ENCODE assay signal across 11 cellular contexts in genomic region chr7:30702200-30702599, GRCh38. TPM values are rescaled to one million over a fixed set of nuclear protein-coding genes. Genes with fewer than 3 reads are reported as not detected.
DNase-seq lines count a peak whose midpoint lies in the region; ATAC-seq and TF ChIP-seq lines count a peak whose summit lies in the region.
"Had no signal": no experiment of that assay in that cellular context is flagged by ENCODE, and none has a peak within 500 bp of the region (broad histone marks: within the 10 kb centered on the region; RNA-seq: fewer than 3 reads in every experiment).

No MANE protein-coding gene starts in this region.

- peak; percentile 55 for DNase-seq in activated CD4-positive, alpha-beta T cell treated with anti-CD3 and anti-CD28 coated beads for 36 hours
- no peak for DNase-seq in activated CD4-positive, alpha-beta T cell treated with anti-CD3 and anti-CD28 coated beads, Interleukin-2, amount 50 U/mL, for 4 hours
- DNase-seq in activated CD4-positive, alpha-beta T cell treated with anti-CD3 and anti-CD28 coated beads, Interleukin-2, amount 50 U/mL, for 1 hour, result peak; percentile 18
- DNase-seq in naive thymus-derived CD4-positive, alpha-beta T cell, result peak in 6 of 9 donors; percentile 18 to 53 (median 38)
- DNase-seq: foreskin melanocyte, NCI-H2171 treated with DMSO at 0.1 percent for 48 hours had no signal

- no peaks in the 10 kb centered on the region for H3K4me1 ChIP-seq in Loucy (ENCODE audit: insufficient read depth, low read length, poor library complexity, severe bottlenecking)
- H3K4me1 ChIP-seq in naive thymus-derived CD4-positive, alpha-beta T cell (ENCODE audit: control insufficient read depth in 2 of 2, insufficient read depth in 2 of 2, low read length in 2 of 2), result no peaks in the 10 kb centered on the region

- peak; percentile 73 for TF ChIP-seq CTCF in Loucy (conservative IDR thresholded peaks at IDR 0.05; ENCODE audit: low read length)

- no peaks in the 10 kb centered on the region for H3K27me3 ChIP-seq in Loucy (ENCODE audit: insufficient read depth, low read length, poor library complexity, severe bottlenecking)
- H3K27me3 ChIP-seq in naive thymus-derived CD4-positive, alpha-beta T cell (ENCODE audit: control insufficient read depth in 2 of 2, insufficient read depth in 2 of 2, low read length in 2 of 2), result no peaks in the 10 kb centered on the region

- no peak overlapping the region for H3K9ac ChIP-seq in Loucy (ENCODE audit: low read depth, low read length, poor library complexity, severe bottlenecking)

- H3K4me3 ChIP-seq in Loucy (ENCODE audit: low read length, poor library complexity, severe bottlenecking), result no peak overlapping the region
- H3K4me3 ChIP-seq in naive thymus-derived CD4-positive, alpha-beta T cell (ENCODE audit: low read length), result no peak overlapping the region

- H3K4me3 Mint-ChIP-seq in activated CD4-positive, alpha-beta T cell treated with anti-CD3 and anti-CD28 coated beads for 36 hours, result no peak overlapping the region
- H3K4me3 Mint-ChIP-seq in naive thymus-derived CD4-positive, alpha-beta T cell, result no peak overlapping the region

- H3K36me3 ChIP-seq in Loucy (ENCODE audit: insufficient read depth, low read length), result no peaks in the 10 kb centered on the region
- H3K36me3 ChIP-seq in naive thymus-derived CD4-positive, alpha-beta T cell (ENCODE audit: control insufficient read depth in 2 of 3, insufficient read depth in 3 of 3, low read length in 3 of 3), result no peaks in the 10 kb centered on the region

- H3K27ac Mint-ChIP-seq in activated CD4-positive, alpha-beta T cell treated with anti-CD3 and anti-CD28 coated beads for 36 hours, result no peak overlapping the region
- H3K27ac Mint-ChIP-seq in naive thymus-derived CD4-positive, alpha-beta T cell, result peak overlapping the region in 2 of 9 donors; percentile 53 to 62

- no peak overlapping the region for H3K4me2 ChIP-seq in Loucy (ENCODE audit: low read depth, low read length, poor library complexity, severe bottlenecking)

- H3K36me3 Mint-ChIP-seq in activated CD4-positive, alpha-beta T cell treated with anti-CD3 and anti-CD28 coated beads for 36 hours (ENCODE audit: low read depth), result no peaks in the 10 kb centered on the region
- H3K36me3 Mint-ChIP-seq in naive thymus-derived CD4-positive, alpha-beta T cell, result peaks cover 0 to 3% (median 0%) of the 10 kb centered on the region in 5 donors

- H3K9me3 ChIP-seq in Loucy (ENCODE audit: insufficient read depth, low read depth, low read length), result no peaks in the 10 kb centered on the region
- no peaks in the 10 kb centered on the region for H3K9me3 ChIP-seq in naive thymus-derived CD4-positive, alpha-beta T cell (ENCODE audit: control insufficient read depth in 2 of 3, low read length in 3 of 3)

- ATAC-seq in activated CD4-positive, alpha-beta T cell treated with anti-CD3 and anti-CD28 coated beads for 36 hours, result peak; percentile 61
- ATAC-seq in naive thymus-derived CD4-positive, alpha-beta T cell, result peak; percentile 34
- ATAC-seq in HG03442 (IDR thresholded peaks at IDR 0.05; ENCODE audit: unreplicated experiment) (no peak), GM19452 (IDR thresholded peaks at IDR 0.05; ENCODE audit: unreplicated experiment) (no peak), HG03135 (IDR thresholded peaks at IDR 0.05; ENCODE audit: unreplicated experiment) (no peak)

- peak overlapping the region; percentile 63; the same call in 1 of the 2 replicates for H2AFZ ChIP-seq in Loucy (ENCODE audit: low read length)

- CTCF ChIA-PET in activated CD4-positive, alpha-beta T cell treated with anti-CD3 and anti-CD28 coated beads for 36 hours (lab: Charles Lee), result interaction anchor here (4.5 kb wide), 1 partner anchor 37 kb away, joined by 38 read pairs; no protein-coding TSS in a partner anchor
- CTCF ChIA-PET in naive thymus-derived CD4-positive, alpha-beta T cell (lab: Charles Lee), result interaction anchor here (0.6 to 9.0 kb wide), 5 partner anchors 14 to 48 kb away, joined by 3 to 106 read pairs (median 4); no protein-coding TSS in a partner anchor

- H3K4me1 Mint-ChIP-seq in activated CD4-positive, alpha-beta T cell treated with anti-CD3 and anti-CD28 coated beads for 36 hours, result peaks cover 3% of the 10 kb centered on the region
- peaks cover 7 to 30% (median 12%) of the 10 kb centered on the region in 7 donors for H3K4me1 Mint-ChIP-seq in naive thymus-derived CD4-positive, alpha-beta T cell

- no peaks in the 10 kb centered on the region for H3K79me2 ChIP-seq in Loucy (ENCODE audit: insufficient read depth, low read length)

- H4K20me1 ChIP-seq in Loucy (ENCODE audit: insufficient read depth, low read length, poor library complexity, severe bottlenecking), result no peaks in the 10 kb centered on the region

- H3K9me2 ChIP-seq in Loucy (replicated peaks; ENCODE audit: low read depth, low read length), result no peaks in the 10 kb centered on the region

- no peak overlapping the region for H3K27ac ChIP-seq in naive thymus-derived CD4-positive, alpha-beta T cell (ENCODE audit: low read depth, low read length)

- H3K27me3 Mint-ChIP-seq in activated CD4-positive, alpha-beta T cell treated with anti-CD3 and anti-CD28 coated beads for 36 hours, result no peaks in the 10 kb centered on the region
- H3K27me3 Mint-ChIP-seq in naive thymus-derived CD4-positive, alpha-beta T cell, result peaks cover 0 to 11% (median 0%) of the 10 kb centered on the region in 5 donors

- intact Hi-C loops in activated CD4-positive, alpha-beta T cell treated with anti-CD3 and anti-CD28 coated beads for 36 hours (cut with DNase I, micrococcal nuclease), result loop anchor here (1.0 to 10.0 kb wide), 2 partner anchors 38 to 273 kb away; no protein-coding TSS in a partner anchor
- intact Hi-C loops in naive thymus-derived CD4-positive, alpha-beta T cell (cut with micrococcal nuclease), result loop anchor here (1.0 kb wide), 2 partner anchors 25 to 38 kb away; no protein-coding TSS in a partner anchor

- POLR2A ChIA-PET in activated CD4-positive, alpha-beta T cell treated with anti-CD3 and anti-CD28 coated beads for 36 hours (lab: Charles Lee), result no interaction called here
- POLR2A ChIA-PET in naive thymus-derived CD4-positive, alpha-beta T cell (lab: Charles Lee), result interaction anchor here (1.2 to 1.5 kb wide), 2 partner anchors 25 to 36 kb away, joined by 5 read pairs; no protein-coding TSS in a partner anchor

- no peaks in the 10 kb centered on the region for H3F3A ChIP-seq in Loucy (ENCODE audit: low read depth)

- no peaks in the 10 kb centered on the region for H3K9me3 Mint-ChIP-seq in activated CD4-positive, alpha-beta T cell treated with anti-CD3 and anti-CD28 coated beads for 36 hours (ENCODE audit: low read depth)
- H3K9me3 Mint-ChIP-seq in naive thymus-derived CD4-positive, alpha-beta T cell, result peaks cover 0 to 3% (median 0%) of the 10 kb centered on the region in 11 donors

RNA-seq across cellular contexts. Expression of gene CRHR2, which starts 19.9 kb away (rescaled TPM):
- total RNA-seq in activated CD4-positive, alpha-beta T cell treated with anti-CD3 and anti-CD28 coated beads for 36 hours, result not detected
- total RNA-seq in naive thymus-derived CD4-positive, alpha-beta T cell, result not detected
- polyA plus RNA-seq in naive thymus-derived CD4-positive, alpha-beta T cell, result not detected
- total RNA-seq: osteoblast had no signal

RNA-seq across cellular contexts. Expression of gene INMT, which starts 49.7 kb away (rescaled TPM):
- under 1 TPM; 0.07 to 0.09 TPM for total RNA-seq in activated CD4-positive, alpha-beta T cell treated with anti-CD3 and anti-CD28 coated beads for 36 hours
- 1 to 10 TPM in 2 of 5 experiments, under 1 TPM in 3; 0.38 to 4.8 (median 0.56) TPM for total RNA-seq in naive thymus-derived CD4-positive, alpha-beta T cell
- under 1 TPM in 1 of 2 donors, not detected in 1; 0.24 TPM for polyA plus RNA-seq in naive thymus-derived CD4-positive, alpha-beta T cell

Comparison
In these comparisons a context has a peak if more than half of its experiments do, and no peak if none do; other contexts are left out.
1. DNase-seq: peak in activated CD4-positive, alpha-beta T cell treated with anti-CD3 and anti-CD28 coated beads for 36 hours (single experiment), activated CD4-positive, alpha-beta T cell treated with anti-CD3 and anti-CD28 coated beads, Interleukin-2, amount 50 U/mL, for 1 hour (single experiment) and naive thymus-derived CD4-positive, alpha-beta T cell (6 of 9); none in activated CD4-positive, alpha-beta T cell treated with anti-CD3 and anti-CD28 coated beads, Interleukin-2, amount 50 U/mL, for 4 hours (0 of 2).
2. ATAC-seq: peak in activated CD4-positive, alpha-beta T cell treated with anti-CD3 and anti-CD28 coated beads for 36 hours (single experiment) and naive thymus-derived CD4-positive, alpha-beta T cell (single experiment); none in HG03442 (single experiment), GM19452 (single experiment) and HG03135 (single experiment).